13 cellular contexts compared by ENCODE assay signal in the genomic region with DNA sequence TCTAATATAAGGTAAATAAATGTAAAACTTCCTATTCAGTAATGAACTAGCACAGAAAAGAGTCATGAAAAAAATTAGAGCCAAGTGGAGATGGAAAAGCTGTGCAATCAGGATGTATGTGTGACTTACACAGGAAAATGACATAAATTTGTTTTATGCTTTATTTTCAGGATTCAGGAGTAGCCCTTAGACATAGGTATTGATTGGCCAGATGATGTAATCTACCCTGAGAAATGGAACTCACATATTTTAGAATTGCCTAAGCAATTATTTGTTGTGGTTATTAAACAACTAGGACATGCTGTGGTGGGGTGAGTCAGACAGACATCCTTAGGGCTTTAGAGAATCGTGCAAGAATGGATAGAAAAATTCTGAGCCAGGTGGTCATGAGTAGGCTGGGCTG.
DNase-seq lines count a peak whose midpoint lies in the region; TF ChIP-seq lines count a peak whose summit lies in the region.
"Had no signal": no experiment of that assay in that cellular context is flagged by ENCODE, and none has a peak within 500 bp of the region (broad histone marks: within the 10 kb centered on the region; RNA-seq: fewer than 3 reads in every experiment).

No MANE protein-coding gene starts in this region.

- no peak overlapping the region for H2AFZ ChIP-seq in fibroblast of lung (ENCODE audit: low read length)
- no peak overlapping the region for H2AFZ ChIP-seq in neural progenitor cell (replicated peaks)

- CTCF ChIA-PET in RWPE1 (lab: Yijun Ruan, JAX): no interaction called here

- H4K20me1 ChIP-seq in fibroblast of lung (ENCODE audit: control insufficient read depth, extremely low read depth, insufficient read depth, low read length) (no peaks in the 10 kb centered on the region), neural progenitor cell (ENCODE audit: low read depth) (no peaks in the 10 kb centered on the region)

- no peaks in the 10 kb centered on the region for H3K9me3 Mint-ChIP-seq in neural progenitor cell
- H3K9me3 Mint-ChIP-seq: activated B cell treated with CpG ODN at 0.5 μM for 24 hours had no signal

- H3K27me3 ChIP-seq in fibroblast of lung (ENCODE audit: control insufficient read depth, insufficient read depth, low read length) (no peaks in the 10 kb centered on the region), skeletal muscle satellite cell (ENCODE audit: control insufficient read depth, insufficient read depth, low read length) (no peaks in the 10 kb centered on the region), neural progenitor cell (no peaks in the 10 kb centered on the region)

- no peaks in the 10 kb centered on the region for H3K27me3 Mint-ChIP-seq in neural progenitor cell (ENCODE audit: insufficient read depth, low read depth)
- H3K27me3 Mint-ChIP-seq: activated B cell treated with CpG ODN at 0.5 μM for 24 hours had no signal

- peak; percentile 54 for DNase-seq in DMS 273 (lab: John Stamatoyannopoulos, UW; ENCODE audit: unreplicated experiment)
- DNase-seq in DMS 273 treated with DMSO at 0.1 percent for 48 hours (lab: John Stamatoyannopoulos, UW): no peak
- peak; percentile 72 for DNase-seq in RWPE1 (ENCODE audit: low spot score)
- peak; percentile 87 to 96 for DNase-seq in fibroblast of lung (ENCODE audit: low read depth in 2 of 2)
- no peak for DNase-seq in GM13977 (ENCODE audit: low spot score)
- no peak for DNase-seq in NCI-H1930 (lab: John Stamatoyannopoulos, UW)
- no peak for DNase-seq in neural progenitor cell (ENCODE audit: low spot score)
- DNase-seq: activated B cell treated with CpG ODN at 0.5 μM for 24 hours, lower lobe of right lung, MV-4-11 had no signal

- H3F3A ChIP-seq in neural progenitor cell (ENCODE audit: low read depth): no peaks in the 10 kb centered on the region

- H3K36me3 Mint-ChIP-seq in neural progenitor cell: peaks cover under 1% of the 10 kb centered on the region

- POLR2A ChIA-PET in RWPE1 (lab: Yijun Ruan, JAX; ENCODE audit: low non-redundant PET): no interaction called here

- no peak for TF ChIP-seq CTCF in RWPE1 (conservative IDR thresholded peaks at IDR 0.05; ENCODE audit: low read depth)
- TF ChIP-seq CTCF in fibroblast of lung (conservative IDR thresholded peaks at IDR 0.05 in 1 of 2, IDR thresholded peaks at IDR 0.05 in 1 of 2; ENCODE audit: low read depth in 1 of 2, low read length in 2 of 2): no peak
- TF ChIP-seq CTCF in GM13977 (IDR thresholded peaks at IDR 0.05; ENCODE audit: extremely low read depth, insufficient read depth, missing control alignments): no peak
- TF ChIP-seq CTCF in neural progenitor cell (IDR thresholded peaks at IDR 0.05): no peak

- in situ Hi-C loops in GM13977 (cut with MboI; ENCODE audit: low pct_unique_long_range_greater_than_20kb, low sequenced_read_pairs, unreplicated experiment): no loop called here

- H3K36me3 ChIP-seq in fibroblast of lung (ENCODE audit: control insufficient read depth, insufficient read depth, low read length): no peaks in the 10 kb centered on the region
- no peaks in the 10 kb centered on the region for H3K36me3 ChIP-seq in skeletal muscle satellite cell (ENCODE audit: insufficient read depth, low read length)
- no peaks in the 10 kb centered on the region for H3K36me3 ChIP-seq in neural progenitor cell
- H3K36me3 ChIP-seq: lower lobe of right lung had no signal

- no peak overlapping the region for H3K27ac Mint-ChIP-seq in neural progenitor cell
- H3K27ac Mint-ChIP-seq: activated B cell treated with CpG ODN at 0.5 μM for 24 hours had no signal

- H3K27ac ChIP-seq in RWPE1 (no peak overlapping the region), fibroblast of lung (ENCODE audit: insufficient read depth, low read length) (no peak overlapping the region), neural progenitor cell (no peak overlapping the region)
- H3K27ac ChIP-seq: 22Rv1, lower lobe of right lung, skin epidermis had no signal

- no peaks in the 10 kb centered on the region for H3K9me3 ChIP-seq in fibroblast of lung (ENCODE audit: control insufficient read depth, insufficient read depth, low read depth, low read length)
- H3K9me3 ChIP-seq in skeletal muscle satellite cell (replicated peaks; ENCODE audit: low read length): no peaks in the 10 kb centered on the region
- H3K9me3 ChIP-seq in neural progenitor cell (ENCODE audit: low read depth): no peaks in the 10 kb centered on the region
- H3K9me3 ChIP-seq: lower lobe of right lung had no signal

- no peaks in the 10 kb centered on the region for H3K79me2 ChIP-seq in fibroblast of lung (ENCODE audit: control insufficient read depth, insufficient read depth, low read length)
- no peaks in the 10 kb centered on the region for H3K79me2 ChIP-seq in neural progenitor cell (ENCODE audit: low read depth)

- no peaks in the 10 kb centered on the region for H3K4me1 ChIP-seq in fibroblast of lung (ENCODE audit: control insufficient read depth, extremely low read depth, insufficient read depth, low read length)
- H3K4me1 ChIP-seq in skeletal muscle satellite cell (ENCODE audit: control insufficient read depth, insufficient read depth, low read length): peaks cover 32% of the 10 kb centered on the region
- peaks cover 18% of the 10 kb centered on the region for H3K4me1 ChIP-seq in neural progenitor cell
- H3K4me1 ChIP-seq: lower lobe of right lung had no signal

- H3K4me3 Mint-ChIP-seq in neural progenitor cell: no peak overlapping the region
- H3K4me3 Mint-ChIP-seq: activated B cell treated with CpG ODN at 0.5 μM for 24 hours had no signal

- H3K4me2 ChIP-seq in fibroblast of lung (ENCODE audit: extremely low read depth, insufficient read depth, low read length) (no peak overlapping the region), skeletal muscle satellite cell (ENCODE audit: low read length) (peak overlapping the region; percentile 4), neural progenitor cell (no peak overlapping the region)

- H3K9ac ChIP-seq in fibroblast of lung (ENCODE audit: insufficient read depth, low read length) (no peak overlapping the region), skeletal muscle satellite cell (ENCODE audit: low read depth, low read length) (peak overlapping the region; percentile 29), neural progenitor cell (no peak overlapping the region)

- no peak overlapping the region for H3K4me3 ChIP-seq in fibroblast of lung (replicated peaks in 1 of 4; ENCODE audit: control extremely low read depth in 1 of 4, insufficient read depth in 1 of 4, low read depth in 3 of 4, low read length in 4 of 4)
- no peak overlapping the region for H3K4me3 ChIP-seq in skeletal muscle satellite cell (ENCODE audit: low read length)
- H3K4me3 ChIP-seq in neural progenitor cell: no peak overlapping the region
- H3K4me3 ChIP-seq: lower lobe of right lung, skin epidermis had no signal

- peaks cover 23% of the 10 kb centered on the region for H3K4me1 Mint-ChIP-seq in neural progenitor cell

Comparison
In these comparisons a context has a peak if more than half of its experiments do, and no peak if none do; other contexts are left out.
1. DNase-seq: peak in DMS 273 (single experiment), RWPE1 (single experiment) and fibroblast of lung (2 of 2); none in DMS 273 treated with DMSO at 0.1 percent for 48 hours (single experiment), GM13977 (single experiment), NCI-H1930 (0 of 2) and neural progenitor cell (single experiment).